ENCODE assay signal across 22 cellular contexts in genomic region chr14:33800735-33801163, GRCh38.
"Had no signal": no experiment of that assay in that cellular context is flagged by ENCODE, and none has a peak within 500 bp of the region (broad histone marks: within the 10 kb centered on the region; RNA-seq: fewer than 3 reads in every experiment).

No MANE protein-coding gene starts in this region.

- H3K4me1 ChIP-seq: right lobe of liver, vagina had no signal

- H3K79me2 ChIP-seq: hepatocyte had no signal

- H3K36me3 ChIP-seq: adrenal gland, right lobe of liver, tibial artery, vagina had no signal

- H3K27me3 ChIP-seq: hepatocyte, right lobe of liver, vagina had no signal

- H3K36me3 Mint-ChIP-seq: T-cell had no signal

- H3K27ac Mint-ChIP-seq: activated naive CD4-positive, alpha-beta T cell treated with anti-CD3 and anti-CD28 coated beads, Interleukin-2, amount 50 U/mL, for 72 hours; progenitor cell of endocrine pancreas had no signal

- H3K4me2 ChIP-seq: hepatocyte had no signal

- FAIRE-seq: astrocyte, bronchial epithelial cell, small intestine had no signal

- H3K9me3 ChIP-seq: adrenal gland, right lobe of liver, tibial artery, vagina had no signal

- H3K27ac ChIP-seq: adrenal gland, hepatocyte, right lobe of liver, tibial artery, vagina had no signal

- ATAC-seq: activated CD4-positive, CD25-positive, alpha-beta regulatory T cell treated with anti-CD3 and anti-CD28 coated beads, Interleukin-2, amount 50 U/mL, for 24 hours; activated naive CD4-positive, alpha-beta T cell treated with anti-CD3 and anti-CD28 coated beads, Interleukin-2, amount 50 U/mL, for 72 hours; SK-N-SH treated with all-trans-retinoic acid at 6 μM for 48 hours; T-cell had no signal

- DNase-seq: activated CD4-positive, alpha-beta T cell treated with anti-CD3 and anti-CD28 coated beads, Interleukin-2, amount 50 U/mL, for 4 hours; activated gamma-delta T cell treated with Interleukin-2 at 50 U/mL for 16 hours; adrenal gland; cerebellar nuclear complex; dermis blood vessel endothelial cell; effector memory CD4-positive, alpha-beta T cell; mammary epithelial cell; right lobe of liver; small intestine; stimulated activated CD4-positive, alpha-beta T cell treated with anti-CD3 and anti-CD28 coated beads, Interleukin-4, amount 100 ng/mL, for 4 hours; stimulated activated naive CD4-positive, alpha-beta T cell; substantia nigra; T-cell; tibial artery had no signal

- H2AFZ ChIP-seq: hepatocyte had no signal

- H3K4me3 ChIP-seq: hepatocyte, right lobe of liver had no signal
